In genomic region chrX:153380691-153381090, GRCh38 we compare ENCODE assay signal across 12 cellular contexts. TPM values are rescaled to one million over a fixed set of nuclear protein-coding genes. Genes with fewer than 3 reads are reported as not detected.
A peak's percentile ranks its signal among the peaks of the same experiment; 100 is the strongest.
DNase-seq lines count a peak whose midpoint lies in the region; ATAC-seq and TF ChIP-seq lines count a peak whose summit lies in the region.
"Had no signal": no experiment of that assay in that cellular context is flagged by ENCODE, and none has a peak within 500 bp of the region (broad histone marks: within the 10 kb centered on the region; RNA-seq: fewer than 3 reads in every experiment).

No MANE protein-coding gene starts in this region.

- no peak overlapping the region for H3K4me3 Mint-ChIP-seq in dendritic cell treated with granulocyte-macrophage colony-stimulating factor and Interleukin-4, amounts not matched to agents 40 ng/mL and 50 ng/mL, for 4 days
- H3K4me3 Mint-ChIP-seq in osteocyte (ENCODE audit: unreplicated experiment), result no peak overlapping the region
- no peak overlapping the region for H3K4me3 Mint-ChIP-seq in naive thymus-derived CD8-positive, alpha-beta T cell

- peak overlapping the region; percentile 18 for H3K27ac Mint-ChIP-seq in dendritic cell treated with granulocyte-macrophage colony-stimulating factor and Interleukin-4, amounts not matched to agents 40 ng/mL and 50 ng/mL, for 4 days
- H3K27ac Mint-ChIP-seq in osteocyte (ENCODE audit: unreplicated experiment), result no peak overlapping the region
- no peak overlapping the region for H3K27ac Mint-ChIP-seq in naive thymus-derived CD8-positive, alpha-beta T cell

- H3K4me2 ChIP-seq in GM23248 (ENCODE audit: unreplicated experiment), result no peak overlapping the region

- H3K27me3 Mint-ChIP-seq in dendritic cell treated with granulocyte-macrophage colony-stimulating factor and Interleukin-4, amounts not matched to agents 40 ng/mL and 50 ng/mL, for 4 days, result no peaks in the 10 kb centered on the region
- no peaks in the 10 kb centered on the region for H3K27me3 Mint-ChIP-seq in osteocyte (ENCODE audit: unreplicated experiment)
- H3K27me3 Mint-ChIP-seq in naive thymus-derived CD8-positive, alpha-beta T cell, result no peaks in the 10 kb centered on the region

- H3K4me1 ChIP-seq in GM23248 (ENCODE audit: insufficient read depth), result peaks cover 3% of the 10 kb centered on the region

- no peaks in the 10 kb centered on the region for H3K9me2 ChIP-seq in GM23248 (ENCODE audit: insufficient read depth)

- H3K36me3 Mint-ChIP-seq in dendritic cell treated with granulocyte-macrophage colony-stimulating factor and Interleukin-4, amounts not matched to agents 40 ng/mL and 50 ng/mL, for 4 days (ENCODE audit: low read depth), result no peaks in the 10 kb centered on the region
- H3K36me3 Mint-ChIP-seq in osteocyte (ENCODE audit: unreplicated experiment), result no peaks in the 10 kb centered on the region
- H3K36me3 Mint-ChIP-seq in naive thymus-derived CD8-positive, alpha-beta T cell, result no peaks in the 10 kb centered on the region

- peak; percentile 46 to 69 for ATAC-seq in left cardiac atrium
- no peak for ATAC-seq in naive thymus-derived CD8-positive, alpha-beta T cell
- ATAC-seq in HG02981 (IDR thresholded peaks at IDR 0.05; ENCODE audit: unreplicated experiment), result no peak
- ATAC-seq in HG03354 (IDR thresholded peaks at IDR 0.05; ENCODE audit: poor library complexity, severe bottlenecking, unreplicated experiment), result no peak
- ATAC-seq: HCT116 had no signal

- no peak for TF ChIP-seq CTCF in osteocyte (IDR thresholded peaks at IDR 0.05)

- no peak overlapping the region for H3K27ac ChIP-seq in GM23248

- no peak overlapping the region for H2AFZ ChIP-seq in GM23248

- H3K9me3 ChIP-seq in GM23248 (ENCODE audit: low read depth), result no peaks in the 10 kb centered on the region

- no peak overlapping the region for H3K4me3 ChIP-seq in GM23248

- H3K9ac ChIP-seq in GM23248, result no peak overlapping the region

- H3K36me3 ChIP-seq in GM23248 (ENCODE audit: low read depth), result no peaks in the 10 kb centered on the region

- H3K27me3 ChIP-seq in GM23248 (replicated peaks; ENCODE audit: insufficient read depth), result no peaks in the 10 kb centered on the region

- no peaks in the 10 kb centered on the region for H3F3A ChIP-seq in GM23248 (ENCODE audit: insufficient read depth)

- DNase-seq in GM23248 (peak; percentile 8), left cardiac atrium (no peak), osteocyte (ENCODE audit: extremely low spot score, unreplicated experiment) (peak; percentile 74)
- DNase-seq in activated naive CD4-positive, alpha-beta T cell treated with anti-CD3 and anti-CD28 coated beads, Interleukin-2, amount 50 U/mL, for 16 hours, result no peak
- no peak for DNase-seq in naive thymus-derived CD8-positive, alpha-beta T cell
- DNase-seq: DND-41, NCI-H187 treated with DMSO at 0.1 percent for 48 hours had no signal

- WGBS in GM23248 (ENCODE audit: low coverage in 1 of 2, low lambda C conversion rate in 2 of 2, missing lambda C conversion rate in 2 of 2), 2 experiments, result 29 to 37% methylated on average over 7 to 9 of the region's 9 CpGs

- POLR2A ChIA-PET in naive thymus-derived CD8-positive, alpha-beta T cell (lab: Charles Lee), result no interaction called here

- no peaks in the 10 kb centered on the region for H3K4me1 Mint-ChIP-seq in dendritic cell treated with granulocyte-macrophage colony-stimulating factor and Interleukin-4, amounts not matched to agents 40 ng/mL and 50 ng/mL, for 4 days (ENCODE audit: low read depth)
- no peaks in the 10 kb centered on the region for H3K4me1 Mint-ChIP-seq in osteocyte (ENCODE audit: unreplicated experiment)
- peaks cover 0 to 1% (median 0%) of the 10 kb centered on the region in 4 donors for H3K4me1 Mint-ChIP-seq in naive thymus-derived CD8-positive, alpha-beta T cell

- no peaks in the 10 kb centered on the region for H3K9me3 Mint-ChIP-seq in dendritic cell treated with granulocyte-macrophage colony-stimulating factor and Interleukin-4, amounts not matched to agents 40 ng/mL and 50 ng/mL, for 4 days
- peaks cover 11% of the 10 kb centered on the region for H3K9me3 Mint-ChIP-seq in osteocyte (ENCODE audit: unreplicated experiment)
- no peaks in the 10 kb centered on the region for H3K9me3 Mint-ChIP-seq in naive thymus-derived CD8-positive, alpha-beta T cell

- intact Hi-C loops in dendritic cell treated with granulocyte-macrophage colony-stimulating factor and Interleukin-4, amounts not matched to agents 40 ng/mL and 50 ng/mL, for 4 days (cut with micrococcal nuclease), result no loop called here
- intact Hi-C loops in left cardiac atrium (cut with DNase I), result no loop called here

- in situ Hi-C loops in GM23248 (cut with MboI), result no loop called here

- H3K79me2 ChIP-seq in GM23248 (ENCODE audit: insufficient read depth), result no peaks in the 10 kb centered on the region

- H4K20me1 ChIP-seq in GM23248 (ENCODE audit: insufficient read depth), result no peaks in the 10 kb centered on the region

RNA-seq across cellular contexts. Expression of gene PNMA6E, which starts 20.5 kb away (rescaled TPM):
- total RNA-seq in GM23248 (2014; rRNA removed; shearing (Covaris generic)), result not detected in 2 replicates
- not detected in 2 replicates for polyA plus RNA-seq in GM23248 (2016; fragmentation: Nextera tagmentation; extraction: Ambion mirVana)
- total RNA-seq in left cardiac atrium (not detected), osteocyte (not detected in 2 replicates)
- not detected for total RNA-seq in naive thymus-derived CD8-positive, alpha-beta T cell
- polyA plus RNA-seq in naive thymus-derived CD8-positive, alpha-beta T cell, result not detected
- total RNA-seq: A673 had no signal

RNA-seq across cellular contexts. Expression of gene ZFP92, which starts 30.6 kb away (rescaled TPM):
- total RNA-seq in GM23248 (2014; rRNA removed; shearing (Covaris generic)), result 0.11 TPM in 1 of 2 replicates, not detected in the other
- not detected in 2 replicates for polyA plus RNA-seq in GM23248 (2016; fragmentation: Nextera tagmentation; extraction: Ambion mirVana)
- total RNA-seq in left cardiac atrium, result 1 to 10 TPM in 1 of 2 donors, under 1 TPM in 1; 0.85 to 2.0 TPM
- 0.05 TPM in 2 replicates for total RNA-seq in osteocyte
- total RNA-seq in naive thymus-derived CD8-positive, alpha-beta T cell, result under 1 TPM; 0.47 to 0.49 TPM
- polyA plus RNA-seq in naive thymus-derived CD8-positive, alpha-beta T cell, result under 1 TPM; 0.06 to 0.24 (median 0.19) TPM

RNA-seq across cellular contexts. Expression of gene ZNF275, which starts 46.7 kb away (rescaled TPM):
- total RNA-seq in GM23248 (2014; rRNA removed; shearing (Covaris generic)), result 11.5 and 12.0 TPM in 2 replicates
- 6.3 and 6.5 TPM in 2 replicates for polyA plus RNA-seq in GM23248 (2016; fragmentation: Nextera tagmentation; extraction: Ambion mirVana)
- 1 to 10 TPM; 4.8 to 7.4 TPM for total RNA-seq in left cardiac atrium
- 14.0 and 14.6 TPM in 2 replicates for total RNA-seq in osteocyte
- total RNA-seq in naive thymus-derived CD8-positive, alpha-beta T cell, result 10 to 100 TPM; 14.8 to 17.1 TPM
- polyA plus RNA-seq in naive thymus-derived CD8-positive, alpha-beta T cell, result 1 to 10 TPM; 4.8 to 7.5 (median 5.0) TPM

RNA-seq across cellular contexts. Expression of gene PNMA6F, which starts 59.1 kb away (rescaled TPM):
- total RNA-seq in GM23248 (2014; rRNA removed; shearing (Covaris generic)), result not detected in 2 replicates
- polyA plus RNA-seq in GM23248 (2016; fragmentation: Nextera tagmentation; extraction: Ambion mirVana), result not detected in 2 replicates
- total RNA-seq in left cardiac atrium, result not detected
- not detected in 2 replicates for total RNA-seq in osteocyte
- total RNA-seq in naive thymus-derived CD8-positive, alpha-beta T cell, result not detected
- not detected for polyA plus RNA-seq in naive thymus-derived CD8-positive, alpha-beta T cell
- total RNA-seq: A673 had no signal

Comparison
In these comparisons a context has a peak if more than half of its experiments do, and no peak if none do; other contexts are left out.
1. DNase-seq: peak in GM23248 (single experiment) and osteocyte (single experiment); none in left cardiac atrium (single experiment), activated naive CD4-positive, alpha-beta T cell treated with anti-CD3 and anti-CD28 coated beads, Interleukin-2, amount 50 U/mL, for 16 hours (single experiment) and naive thymus-derived CD8-positive, alpha-beta T cell (0 of 10).
2. ATAC-seq: peak in left cardiac atrium (2 of 2); none in naive thymus-derived CD8-positive, alpha-beta T cell (0 of 2), HG02981 (single experiment) and HG03354 (single experiment).